Comparison of ENCODE assay signal across 27 cellular contexts in the genomic region with DNA sequence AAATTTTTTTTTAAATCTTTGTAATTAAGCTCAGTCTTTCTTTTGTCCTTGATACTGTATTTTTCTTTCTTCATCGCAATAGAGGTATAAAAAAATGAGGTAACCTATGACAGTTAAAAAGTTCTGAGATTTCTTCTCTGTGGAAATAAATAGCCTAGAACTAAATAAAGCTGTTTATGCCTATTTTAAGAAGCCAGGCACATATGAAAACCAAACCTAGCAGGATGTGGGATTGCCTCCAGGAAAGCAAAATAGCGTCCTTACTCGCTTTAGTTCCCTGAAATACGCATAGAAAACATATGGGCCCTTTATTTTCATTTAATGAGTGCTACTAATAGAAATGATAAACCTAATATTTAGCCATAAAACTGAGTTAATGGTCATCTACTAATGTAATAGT.
"Had no signal": no experiment of that assay in that cellular context is flagged by ENCODE, and none has a peak within 500 bp of the region (broad histone marks: within the 10 kb centered on the region; RNA-seq: fewer than 3 reads in every experiment).

No MANE protein-coding gene starts in this region.

- DNase-seq: dermis blood vessel endothelial cell; effector memory CD8-positive, alpha-beta T cell; head of caudate nucleus; hippocampal formation; left cardiac atrium; left lung; lower lobe of right lung; naive thymus-derived CD8-positive, alpha-beta T cell; nephron progenitor cell; nucleus accumbens; right lobe of liver; stimulated activated CD4-positive, alpha-beta T cell treated with anti-CD3 and anti-CD28 coated beads, Interleukin-12 subunit alpha, Interleukin-12 subunit beta, amount 100 ng/mL, for 4 hours; stimulated activated CD4-positive, alpha-beta T cell treated with anti-CD3 and anti-CD28 coated beads, Interleukin-1b, Interleukin-23, amount 100 ng/mL, for 48 hours; stimulated activated CD4-positive, alpha-beta T cell treated with anti-CD3 and anti-CD28 coated beads, Interleukin-4, amount 100 ng/mL, for 1 hour; stimulated activated CD8-positive, alpha-beta memory T cell treated with anti-CD3 and anti-CD28 coated beads, Interleukin-4, amount 100 ng/mL, for 48 hours; stimulated activated naive CD4-positive, alpha-beta T cell; stimulated activated naive CD8-positive, alpha-beta T cell treated with anti-CD3 and anti-CD28 coated beads, Interleukin-15, amount 100 ng/mL, for 72 hours; transverse colon; upper lobe of right lung; uterus had no signal

- H3K27me3 Mint-ChIP-seq: effector memory CD8-positive, alpha-beta T cell; naive thymus-derived CD8-positive, alpha-beta T cell; stimulated activated naive CD8-positive, alpha-beta T cell treated with anti-CD3 and anti-CD28 coated beads, Interleukin-15, amount 100 ng/mL, for 72 hours had no signal

- H3K4me2 ChIP-seq: smooth muscle cell had no signal

- FAIRE-seq: endometrium, frontal cortex, islet of Langerhans had no signal

- H3K9me3 ChIP-seq: left lung, lower lobe of right lung, prostate gland, right lobe of liver, suprapubic skin, transverse colon, upper lobe of right lung, uterus had no signal

- H3K4me3 Mint-ChIP-seq: effector memory CD8-positive, alpha-beta T cell; naive thymus-derived CD8-positive, alpha-beta T cell; nephron progenitor cell; stimulated activated naive CD8-positive, alpha-beta T cell treated with anti-CD3 and anti-CD28 coated beads, Interleukin-15, amount 100 ng/mL, for 72 hours had no signal

- H3K9me3 Mint-ChIP-seq: effector memory CD8-positive, alpha-beta T cell; naive thymus-derived CD8-positive, alpha-beta T cell; nephron progenitor cell; stimulated activated naive CD8-positive, alpha-beta T cell treated with anti-CD3 and anti-CD28 coated beads, Interleukin-15, amount 100 ng/mL, for 72 hours had no signal

- H3K27ac ChIP-seq: coronary artery, left lung, lower lobe of right lung, prostate gland, right lobe of liver, suprapubic skin, transverse colon, upper lobe of right lung, uterus had no signal

- ATAC-seq: effector memory CD8-positive, alpha-beta T cell; left cardiac atrium; left lung; lower lobe of right lung; naive thymus-derived CD8-positive, alpha-beta T cell; right lobe of liver; stimulated activated naive CD8-positive, alpha-beta T cell treated with anti-CD3 and anti-CD28 coated beads, Interleukin-15, amount 100 ng/mL, for 72 hours; upper lobe of right lung had no signal

- H3K27ac Mint-ChIP-seq: effector memory CD8-positive, alpha-beta T cell; nephron progenitor cell; stimulated activated naive CD8-positive, alpha-beta T cell treated with anti-CD3 and anti-CD28 coated beads, Interleukin-15, amount 100 ng/mL, for 72 hours had no signal

- H3K4me1 ChIP-seq: prostate gland, right lobe of liver, uterus had no signal

- H3K36me3 ChIP-seq: left lung, lower lobe of right lung, prostate gland, right lobe of liver, suprapubic skin, transverse colon, upper lobe of right lung, uterus had no signal

- H3K4me3 ChIP-seq: coronary artery, left lung, lower lobe of right lung, prostate gland, right lobe of liver, smooth muscle cell, suprapubic skin, transverse colon, upper lobe of right lung, uterus had no signal

- H3K27me3 ChIP-seq: left lung, right lobe of liver, suprapubic skin, transverse colon, upper lobe of right lung, uterus had no signal
